27 cellular contexts compared by ENCODE assay signal in the genomic region with DNA sequence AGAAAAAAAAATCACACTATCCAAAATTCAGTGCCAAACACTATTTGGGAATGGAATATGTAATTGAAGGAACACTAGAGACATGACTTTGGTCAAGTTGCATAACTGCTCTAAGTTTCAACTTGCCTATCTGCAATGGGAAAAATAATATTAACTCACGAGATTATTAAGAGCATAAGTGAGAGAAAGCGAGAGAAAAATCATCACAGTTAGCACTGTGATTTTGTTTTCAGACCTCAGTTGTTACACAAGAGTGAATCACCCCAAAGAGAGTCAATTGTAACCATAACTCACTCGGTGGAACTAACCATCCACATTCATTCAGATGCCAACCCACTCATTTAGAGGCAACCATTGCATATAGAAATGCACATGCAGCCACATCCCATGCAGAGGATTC.
DNase-seq lines count a peak whose midpoint lies in the region; ATAC-seq and TF ChIP-seq lines count a peak whose summit lies in the region.
"Had no signal": no experiment of that assay in that cellular context is flagged by ENCODE, and none has a peak within 500 bp of the region (broad histone marks: within the 10 kb centered on the region; RNA-seq: fewer than 3 reads in every experiment).

No MANE protein-coding gene starts in this region.

- TF ChIP-seq CTCF in MCF 10A (IDR thresholded peaks at IDR 0.05; ENCODE audit: unreplicated experiment) (no peak), esophagus squamous epithelium (IDR thresholded peaks at IDR 0.05) (no peak), suprapubic skin (IDR thresholded peaks at IDR 0.05) (no peak), hepatocyte (IDR thresholded peaks at IDR 0.05; ENCODE audit: poor library complexity) (no peak)

- peaks cover 92% of the 10 kb centered on the region for H3K27me3 Mint-ChIP-seq in MCF 10A (ENCODE audit: insufficient read depth, unreplicated experiment)
- H3K27me3 Mint-ChIP-seq: activated B cell treated with CpG ODN at 0.5 μM for 24 hours had no signal

- H3K4me2 ChIP-seq in hepatocyte: no peak overlapping the region
- H3K4me2 ChIP-seq: smooth muscle cell had no signal

- H3K9me3 ChIP-seq in esophagus squamous epithelium: no peaks in the 10 kb centered on the region
- no peaks in the 10 kb centered on the region for H3K9me3 ChIP-seq in right cardiac atrium (ENCODE audit: control insufficient read depth, low read length)
- no peaks in the 10 kb centered on the region for H3K9me3 ChIP-seq in suprapubic skin
- H3K9me3 ChIP-seq in effector memory CD4-positive, alpha-beta T cell (ENCODE audit: control insufficient read depth, low read length): no peaks in the 10 kb centered on the region
- no peaks in the 10 kb centered on the region for H3K9me3 ChIP-seq in hepatocyte (ENCODE audit: low read depth)
- H3K9me3 ChIP-seq: neutrophil, Peyer's patch, prostate gland, thoracic aorta, uterus had no signal

- peak; percentile 9 for DNase-seq in MCF 10A (ENCODE audit: unreplicated experiment)
- no peak for DNase-seq in esophagus squamous epithelium (lab: John Stamatoyannopoulos, UW)
- DNase-seq in right cardiac atrium: no peak
- no peak for DNase-seq in suprapubic skin (ENCODE audit: low spot score in 2 of 2)
- no peak for DNase-seq in effector memory CD4-positive, alpha-beta T cell
- DNase-seq in hepatocyte (ENCODE audit: low spot score): no peak
- DNase-seq in SIG-M5 treated with dmso at 0.1 percent for 504 hours (lab: John Stamatoyannopoulos, UW; ENCODE audit: unreplicated experiment): no peak
- no peak for DNase-seq in glomerular visceral epithelial cell (ENCODE audit: extremely low spot score)
- DNase-seq: activated B cell treated with CpG ODN at 0.5 μM for 24 hours; activated gamma-delta T cell treated with Interleukin-2 at 50 U/mL for 16 hours; activated naive CD8-positive, alpha-beta T cell treated with anti-CD3 and anti-CD28 coated beads, Interleukin-2, amount 10 ng/mL, durations not matched to agents 7 days and 5 days; activated T-cell treated with anti-CD3 and anti-CD28 coated beads, Interleukin-2, amount 50 U/mL, for 24 hours; CD4-positive, alpha-beta T cell; dermis blood vessel endothelial cell; glutamatergic neuron; midbrain; naive B cell; NCI-H1048; NCI-H82; Peyer's patch; stimulated activated naive CD4-positive, alpha-beta T cell treated with Interleukin-2 at 50 U/mL for 16 hours; T-cell; uterus had no signal

- H4K20me1 ChIP-seq in hepatocyte (ENCODE audit: insufficient read depth, poor library complexity, severe bottlenecking): no peaks in the 10 kb centered on the region

- TF ChIP-seq POLR2A in esophagus squamous epithelium (IDR thresholded peaks at IDR 0.05): no peak
- no peak for TF ChIP-seq POLR2A in suprapubic skin (IDR thresholded peaks at IDR 0.05)

- no peaks in the 10 kb centered on the region for H3K4me1 Mint-ChIP-seq in MCF 10A (ENCODE audit: insufficient read depth, unreplicated experiment)
- H3K4me1 Mint-ChIP-seq: activated B cell treated with CpG ODN at 0.5 μM for 24 hours; activated naive CD8-positive, alpha-beta T cell treated with anti-CD3 and anti-CD28 coated beads, Interleukin-2, amount 10 ng/mL, durations not matched to agents 7 days and 5 days; naive B cell; T-cell had no signal

- H3K27ac Mint-ChIP-seq in MCF 10A (ENCODE audit: low read depth, unreplicated experiment): no peak overlapping the region
- H3K27ac Mint-ChIP-seq: activated B cell treated with CpG ODN at 0.5 μM for 24 hours; activated naive CD8-positive, alpha-beta T cell treated with anti-CD3 and anti-CD28 coated beads, Interleukin-2, amount 10 ng/mL, durations not matched to agents 7 days and 5 days; activated T-cell treated with anti-CD3 and anti-CD28 coated beads, Interleukin-2, amount 50 U/mL, for 24 hours; CD4-positive, alpha-beta T cell; naive B cell; T-cell had no signal

- H3K36me3 ChIP-seq in esophagus squamous epithelium (no peaks in the 10 kb centered on the region), suprapubic skin (no peaks in the 10 kb centered on the region), hepatocyte (replicated peaks; ENCODE audit: insufficient read depth, low read depth) (no peaks in the 10 kb centered on the region)
- H3K36me3 ChIP-seq in effector memory CD4-positive, alpha-beta T cell (ENCODE audit: control insufficient read depth, insufficient read depth, low read length): no peaks in the 10 kb centered on the region
- H3K36me3 ChIP-seq: neutrophil, Peyer's patch, prostate gland, thoracic aorta, uterus had no signal

- H3K27me3 ChIP-seq in esophagus squamous epithelium: peaks cover 0 to 3% (median 0%) of the 10 kb centered on the region in 4 donors
- H3K27me3 ChIP-seq in right cardiac atrium (ENCODE audit: control insufficient read depth, insufficient read depth): no peaks in the 10 kb centered on the region
- H3K27me3 ChIP-seq in suprapubic skin: no peaks in the 10 kb centered on the region
- no peaks in the 10 kb centered on the region for H3K27me3 ChIP-seq in effector memory CD4-positive, alpha-beta T cell (replicated peaks; ENCODE audit: control insufficient read depth, insufficient read depth, low read length, poor library complexity, severe bottlenecking)
- H3K27me3 ChIP-seq in hepatocyte: no peaks in the 10 kb centered on the region
- H3K27me3 ChIP-seq: neutrophil, Peyer's patch, uterus had no signal

- intact Hi-C loops in MCF 10A (cut with micrococcal nuclease) (no loop called here), esophagus squamous epithelium (cut with DNase I) (no loop called here), right cardiac atrium (cut with DNase I) (no loop called here)

- H3K27ac ChIP-seq in esophagus squamous epithelium (peak overlapping the region in 3 of 4 donors; percentile 30 to 71 (median 67)), right cardiac atrium (ENCODE audit: low read length) (peak overlapping the region; percentile 9), suprapubic skin (peak overlapping the region; percentile 39), hepatocyte (no peak overlapping the region)
- no peak overlapping the region for H3K27ac ChIP-seq in effector memory CD4-positive, alpha-beta T cell (ENCODE audit: insufficient read depth, low read length, poor library complexity, severe bottlenecking)
- H3K27ac ChIP-seq: neutrophil, Peyer's patch, prostate gland had no signal

- POLR2A ChIA-PET in MCF 10A (lab: Yijun Ruan, JAX): no interaction called here

- no peak overlapping the region for H3K4me3 Mint-ChIP-seq in MCF 10A (ENCODE audit: unreplicated experiment)
- H3K4me3 Mint-ChIP-seq: activated B cell treated with CpG ODN at 0.5 μM for 24 hours; activated naive CD8-positive, alpha-beta T cell treated with anti-CD3 and anti-CD28 coated beads, Interleukin-2, amount 10 ng/mL, durations not matched to agents 7 days and 5 days; activated T-cell treated with anti-CD3 and anti-CD28 coated beads, Interleukin-2, amount 50 U/mL, for 24 hours; CD4-positive, alpha-beta T cell; naive B cell; T-cell had no signal

- H3K4me1 ChIP-seq in esophagus squamous epithelium (peaks cover 0 to 6% (median 0%) of the 10 kb centered on the region in 3 donors), right cardiac atrium (ENCODE audit: control insufficient read depth, insufficient read depth, low read length) (peaks cover 2% of the 10 kb centered on the region), suprapubic skin (peaks cover 10% of the 10 kb centered on the region), hepatocyte (ENCODE audit: insufficient read depth) (no peaks in the 10 kb centered on the region)
- no peaks in the 10 kb centered on the region for H3K4me1 ChIP-seq in effector memory CD4-positive, alpha-beta T cell (ENCODE audit: control insufficient read depth, insufficient read depth, low read length, poor library complexity, severe bottlenecking)
- H3K4me1 ChIP-seq: Peyer's patch, prostate gland, uterus had no signal

- CTCF ChIA-PET in MCF 10A (lab: Yijun Ruan, JAX): no interaction called here

- H3K4me3 ChIP-seq in esophagus squamous epithelium (no peak overlapping the region), right cardiac atrium (ENCODE audit: low read length) (no peak overlapping the region), suprapubic skin (no peak overlapping the region), hepatocyte (no peak overlapping the region)
- H3K4me3 ChIP-seq in effector memory CD4-positive, alpha-beta T cell (ENCODE audit: insufficient read depth, low read depth, low read length, poor library complexity, severe bottlenecking): no peak overlapping the region
- H3K4me3 ChIP-seq: Peyer's patch, prostate gland, smooth muscle cell, thoracic aorta, uterus had no signal

- 26 to 33% methylated on average over 3 of the region's 3 CpGs for WGBS in esophagus squamous epithelium, 2 donors
- 59% methylated on average over 3 of the region's 3 CpGs for WGBS in right cardiac atrium
- whole genome bisulfite sequencing in suprapubic skin: 33% methylated on average over 3 of the region's 3 CpGs
- WGBS in hepatocyte (ENCODE audit: low lambda C conversion rate, missing lambda C conversion rate): 75% methylated on average over 3 of the region's 3 CpGs

- peak; percentile 57 to 89 for ATAC-seq in right cardiac atrium
- ATAC-seq: T-cell had no signal

- no TSS peak for BruUV-seq in MCF 10A (replicated peaks; lab: Mats Ljungman, UMichigan)

- H3K79me2 ChIP-seq in hepatocyte: no peaks in the 10 kb centered on the region

- no peaks in the 10 kb centered on the region for H3K36me3 Mint-ChIP-seq in MCF 10A (ENCODE audit: insufficient read depth, unreplicated experiment)
- H3K36me3 Mint-ChIP-seq: activated naive CD8-positive, alpha-beta T cell treated with anti-CD3 and anti-CD28 coated beads, Interleukin-2, amount 10 ng/mL, durations not matched to agents 7 days and 5 days; naive B cell; T-cell had no signal

- no peaks in the 10 kb centered on the region for H3K9me3 Mint-ChIP-seq in MCF 10A (ENCODE audit: unreplicated experiment)
- H3K9me3 Mint-ChIP-seq: activated B cell treated with CpG ODN at 0.5 μM for 24 hours; activated naive CD8-positive, alpha-beta T cell treated with anti-CD3 and anti-CD28 coated beads, Interleukin-2, amount 10 ng/mL, durations not matched to agents 7 days and 5 days; activated T-cell treated with anti-CD3 and anti-CD28 coated beads, Interleukin-2, amount 50 U/mL, for 24 hours; CD4-positive, alpha-beta T cell; naive B cell; T-cell had no signal

- no peaks in the 10 kb centered on the region for H3K9me2 ChIP-seq in hepatocyte (replicated peaks; ENCODE audit: insufficient read depth)

- no peak overlapping the region for H2AFZ ChIP-seq in hepatocyte

- no peak for TF ChIP-seq EP300 in suprapubic skin (IDR thresholded peaks at IDR 0.05)

Comparison
In these comparisons a context has a peak if more than half of its experiments do, and no peak if none do; other contexts are left out.
1. H3K27ac ChIP-seq: peak in esophagus squamous epithelium (3 of 4), right cardiac atrium (single experiment) and suprapubic skin (single experiment); none in effector memory CD4-positive, alpha-beta T cell (single experiment) and hepatocyte (single experiment).